Comparison of ENCODE assay signal across 32 cellular contexts in the genomic region with DNA sequence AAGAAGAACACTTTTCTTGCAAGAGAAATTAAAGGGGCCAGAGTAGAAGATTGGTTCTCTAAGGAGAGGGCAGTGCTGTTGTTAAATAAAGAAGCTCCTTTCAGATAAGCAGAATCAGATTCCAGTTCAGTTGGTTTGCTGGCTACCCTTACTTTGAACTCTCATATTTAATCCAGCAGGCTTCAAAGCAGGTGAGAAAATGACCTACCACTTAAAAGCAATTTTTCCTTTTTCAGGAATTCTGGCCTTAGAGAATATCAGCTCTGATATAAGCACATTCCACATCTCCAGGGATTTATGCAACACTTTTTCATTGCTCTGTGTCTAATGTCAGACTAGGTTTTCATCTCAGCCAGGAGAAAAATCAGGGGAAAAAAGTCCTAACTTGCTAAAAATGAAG. TPM values are rescaled to one million over a fixed set of nuclear protein-coding genes. Genes with fewer than 3 reads are reported as not detected.
"Had no signal": no experiment of that assay in that cellular context is flagged by ENCODE, and none has a peak within 500 bp of the region (broad histone marks: within the 10 kb centered on the region; RNA-seq: fewer than 3 reads in every experiment).

No MANE protein-coding gene starts in this region.

- ATAC-seq: activated CD4-positive, alpha-beta T cell treated with anti-CD3 and anti-CD28 coated beads for 36 hours; left lung; right lobe of liver; stimulated activated effector memory CD8-positive, alpha-beta T cell treated with anti-CD3 and anti-CD28 coated beads, Interleukin-12 subunit alpha, Interleukin-12 subunit beta, amount 100 ng/mL, for 72 hours had no signal

- H3K9me3 ChIP-seq: esophagus squamous epithelium, left lung, right lobe of liver, thoracic aorta, uterus had no signal

- H3K27ac ChIP-seq: epithelial cell of prostate, esophagus squamous epithelium, left lung, right lobe of liver, thoracic aorta, uterus had no signal

- H3K4me1 ChIP-seq: right lobe of liver, uterus had no signal

- H3K36me3 ChIP-seq: thoracic aorta, uterus had no signal

- H3K27me3 ChIP-seq: esophagus squamous epithelium, left lung, right lobe of liver, uterus had no signal

- H3K27me3 Mint-ChIP-seq: activated CD4-positive, alpha-beta T cell treated with anti-CD3 and anti-CD28 coated beads for 36 hours; activated naive CD8-positive, alpha-beta T cell treated with anti-CD3 and anti-CD28 coated beads, Interleukin-2, amount 10 ng/mL, durations not matched to agents 7 days and 5 days; stimulated activated naive CD8-positive, alpha-beta T cell treated with anti-CD3 and anti-CD28 coated beads, Interleukin-15, Interleukin-2, amounts not matched to agents 100 ng/mL and 50 ng/mL, for 24 hours had no signal

- H3K9me3 Mint-ChIP-seq: activated naive CD4-positive, alpha-beta T cell treated with anti-CD3 and anti-CD28 coated beads for 36 hours; activated naive CD8-positive, alpha-beta T cell treated with anti-CD3 and anti-CD28 coated beads, Interleukin-2, amount 10 ng/mL, durations not matched to agents 7 days and 5 days; activated T-helper 1 cell treated with anti-CD3 and anti-CD28 coated beads, Interleukin-12 subunit alpha, Interleukin-12 subunit beta, Interleukin-2, Interleukin-4 antibody, amounts not matched to agents 30 ng/mL and 10 ng/mL and 1 ng/mL, durations not matched to agents 14 hours and 24 hours and 36 hours; nephron progenitor cell; stimulated activated effector memory CD8-positive, alpha-beta T cell treated with anti-CD3 and anti-CD28 coated beads, Interleukin-12 subunit alpha, Interleukin-12 subunit beta, amount 100 ng/mL, for 72 hours; stimulated activated naive CD8-positive, alpha-beta T cell treated with anti-CD3 and anti-CD28 coated beads, Interleukin-15, Interleukin-2, amounts not matched to agents 100 ng/mL and 50 ng/mL, for 24 hours had no signal

- FAIRE-seq: colon, endometrium, frontal cortex, islet of Langerhans had no signal

- H3K4me3 ChIP-seq: esophagus squamous epithelium, left lung, lung, right lobe of liver, thoracic aorta, uterus had no signal

- H3K4me1 Mint-ChIP-seq: activated CD4-positive, alpha-beta T cell treated with anti-CD3 and anti-CD28 coated beads for 36 hours; nephron progenitor cell; stimulated activated effector memory CD8-positive, alpha-beta T cell treated with anti-CD3 and anti-CD28 coated beads, Interleukin-12 subunit alpha, Interleukin-12 subunit beta, amount 100 ng/mL, for 72 hours had no signal

- H3K27ac Mint-ChIP-seq: activated CD4-positive, alpha-beta T cell treated with anti-CD3 and anti-CD28 coated beads for 36 hours; activated naive CD4-positive, alpha-beta T cell treated with anti-CD3 and anti-CD28 coated beads for 36 hours; activated naive CD8-positive, alpha-beta T cell treated with anti-CD3 and anti-CD28 coated beads, Interleukin-2, amount 10 ng/mL, durations not matched to agents 7 days and 5 days; activated T-helper 1 cell treated with anti-CD3 and anti-CD28 coated beads, Interleukin-12 subunit alpha, Interleukin-12 subunit beta, Interleukin-2, Interleukin-4 antibody, amounts not matched to agents 30 ng/mL and 10 ng/mL and 1 ng/mL, durations not matched to agents 14 hours and 24 hours and 36 hours; nephron progenitor cell; stimulated activated effector memory CD8-positive, alpha-beta T cell treated with anti-CD3 and anti-CD28 coated beads, Interleukin-12 subunit alpha, Interleukin-12 subunit beta, amount 100 ng/mL, for 72 hours; stimulated activated naive CD8-positive, alpha-beta T cell treated with anti-CD3 and anti-CD28 coated beads, Interleukin-15, Interleukin-2, amounts not matched to agents 100 ng/mL and 50 ng/mL, for 24 hours had no signal

- H3K4me3 Mint-ChIP-seq: activated CD4-positive, alpha-beta T cell treated with anti-CD3 and anti-CD28 coated beads for 36 hours; activated naive CD4-positive, alpha-beta T cell treated with anti-CD3 and anti-CD28 coated beads for 36 hours; activated naive CD8-positive, alpha-beta T cell treated with anti-CD3 and anti-CD28 coated beads, Interleukin-2, amount 10 ng/mL, durations not matched to agents 7 days and 5 days; activated T-helper 1 cell treated with anti-CD3 and anti-CD28 coated beads, Interleukin-12 subunit alpha, Interleukin-12 subunit beta, Interleukin-2, Interleukin-4 antibody, amounts not matched to agents 30 ng/mL and 10 ng/mL and 1 ng/mL, durations not matched to agents 14 hours and 24 hours and 36 hours; nephron progenitor cell; stimulated activated effector memory CD8-positive, alpha-beta T cell treated with anti-CD3 and anti-CD28 coated beads, Interleukin-12 subunit alpha, Interleukin-12 subunit beta, amount 100 ng/mL, for 72 hours; stimulated activated naive CD8-positive, alpha-beta T cell treated with anti-CD3 and anti-CD28 coated beads, Interleukin-15, Interleukin-2, amounts not matched to agents 100 ng/mL and 50 ng/mL, for 24 hours had no signal

- DNase-seq: activated CD4-positive, alpha-beta T cell treated with anti-CD3 and anti-CD28 coated beads for 36 hours; activated CD4-positive, alpha-beta T cell treated with anti-CD3 and anti-CD28 coated beads, Interleukin-2, amount 50 U/mL, for 48 hours; activated CD4-positive, CD25-positive, alpha-beta regulatory T cell; activated CD8-positive, alpha-beta memory T cell treated with anti-CD3 and anti-CD28 coated beads, Interleukin-2, amount 50 U/mL, for 4 hours; activated effector memory CD4-positive, alpha-beta T cell treated with anti-CD3 and anti-CD28 coated beads, Interleukin-2, amount 50 U/mL, for 16 hours; activated naive CD4-positive, alpha-beta T cell treated with anti-CD3 and anti-CD28 coated beads for 36 hours; activated naive CD8-positive, alpha-beta T cell treated with anti-CD3 and anti-CD28 coated beads, Interleukin-2, amount 10 ng/mL, durations not matched to agents 7 days and 5 days; activated T-cell treated with anti-CD3 and anti-CD28 coated beads, Interleukin-2, amount 50 U/mL, for 1 hour; amniotic stem cell; dermis blood vessel endothelial cell; effector CD8-positive, alpha-beta T cell; esophagus squamous epithelium; left lung; nephron progenitor cell; nucleus accumbens; posterior cingulate gyrus; right lobe of liver; stimulated activated CD4-positive, alpha-beta T cell treated with anti-CD3 and anti-CD28 coated beads, Interleukin-12 subunit alpha, Interleukin-12 subunit beta, amount 100 ng/mL, for 4 hours; stimulated activated CD4-positive, alpha-beta T cell treated with anti-CD3 and anti-CD28 coated beads, Interleukin-4, amount 100 ng/mL, for 24 hours; trophoblast cell; uterus had no signal

RNA-seq across cellular contexts. Expression of gene WNT2B, which starts 28.7 kb away (rescaled TPM):
- total RNA-seq: activated CD8-positive, alpha-beta memory T cell treated with anti-CD3 and anti-CD28 coated beads for 36 hours had no signal
